1 cellular context compared by ENCODE assay signal in genomic region chr10:31063839-31064238, GRCh38.
TF ChIP-seq lines count a peak whose summit lies in the region.

No MANE protein-coding gene starts in this region.

TF ChIP-seq in SK-N-SH, 30 proteins besides CTCF, POLR2A, EP300 and RAD21 (continued from another document):
- TF ChIP-seq, protein P1, sequence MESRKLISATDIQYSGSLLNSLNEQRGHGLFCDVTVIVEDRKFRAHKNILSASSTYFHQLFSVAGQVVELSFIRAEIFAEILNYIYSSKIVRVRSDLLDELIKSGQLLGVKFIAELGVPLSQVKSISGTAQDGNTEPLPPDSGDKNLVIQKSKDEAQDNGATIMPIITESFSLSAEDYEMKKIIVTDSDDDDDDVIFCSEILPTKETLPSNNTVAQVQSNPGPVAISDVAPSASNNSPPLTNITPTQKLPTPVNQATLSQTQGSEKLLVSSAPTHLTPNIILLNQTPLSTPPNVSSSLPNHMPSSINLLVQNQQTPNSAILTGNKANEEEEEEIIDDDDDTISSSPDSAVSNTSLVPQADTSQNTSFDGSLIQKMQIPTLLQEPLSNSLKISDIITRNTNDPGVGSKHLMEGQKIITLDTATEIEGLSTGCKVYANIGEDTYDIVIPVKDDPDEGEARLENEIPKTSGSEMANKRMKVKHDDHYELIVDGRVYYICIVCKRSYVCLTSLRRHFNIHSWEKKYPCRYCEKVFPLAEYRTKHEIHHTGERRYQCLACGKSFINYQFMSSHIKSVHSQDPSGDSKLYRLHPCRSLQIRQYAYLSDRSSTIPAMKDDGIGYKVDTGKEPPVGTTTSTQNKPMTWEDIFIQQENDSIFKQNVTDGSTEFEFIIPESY (IDR thresholded peaks at IDR 0.05; ENCODE audit: borderline replicate concordance, low read depth), result no peak
- no peak for TF ChIP-seq EZH2phosphoT487 (IDR thresholded peaks at IDR 0.05; ENCODE audit: borderline replicate concordance, low read depth)
- no peak for TF ChIP-seq YY1 (IDR thresholded peaks at IDR 0.05; ENCODE audit: low read depth)
- no peak for TF ChIP-seq SIN3A (IDR thresholded peaks at IDR 0.05; ENCODE audit: borderline replicate concordance, low read depth, low read length)
- TF ChIP-seq ELF1 (IDR thresholded peaks at IDR 0.05), result no peak
- no peak for TF ChIP-seq MAX (IDR thresholded peaks at IDR 0.05; ENCODE audit: low read depth)
- TF ChIP-seq REST (IDR thresholded peaks at IDR 0.05; ENCODE audit: low read depth, low read length), result no peak
- no peak for TF ChIP-seq POLR2AphosphoS5 (IDR thresholded peaks at IDR 0.05; ENCODE audit: low read depth, low read length)
- TF ChIP-seq MEF2A (IDR thresholded peaks at IDR 0.05; ENCODE audit: borderline replicate concordance, low read depth), result no peak
- no peak for TF ChIP-seq TAF1 (IDR thresholded peaks at IDR 0.05; ENCODE audit: borderline replicate concordance, low read depth, low read length)
- TF ChIP-seq FOSL2 (IDR thresholded peaks at IDR 0.05; ENCODE audit: borderline replicate concordance, low read depth), result no peak
- no peak for TF ChIP-seq CHD2 (IDR thresholded peaks at IDR 0.05; ENCODE audit: low read length, partially characterized antibody)
- TF ChIP-seq FOXJ3 (CRISPR knock-in tag; IDR thresholded peaks at IDR 0.05), result no peak
- TF ChIP-seq IRF3 (IDR thresholded peaks at IDR 0.05; ENCODE audit: low read depth, low read length), result no peak
- no peak for TF ChIP-seq NFIC (IDR thresholded peaks at IDR 0.05; ENCODE audit: borderline replicate concordance)
- TF ChIP-seq, protein P2, sequence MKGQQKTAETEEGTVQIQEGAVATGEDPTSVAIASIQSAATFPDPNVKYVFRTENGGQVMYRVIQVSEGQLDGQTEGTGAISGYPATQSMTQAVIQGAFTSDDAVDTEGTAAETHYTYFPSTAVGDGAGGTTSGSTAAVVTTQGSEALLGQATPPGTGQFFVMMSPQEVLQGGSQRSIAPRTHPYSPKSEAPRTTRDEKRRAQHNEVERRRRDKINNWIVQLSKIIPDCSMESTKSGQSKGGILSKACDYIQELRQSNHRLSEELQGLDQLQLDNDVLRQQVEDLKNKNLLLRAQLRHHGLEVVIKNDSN (IDR thresholded peaks at IDR 0.05; ENCODE audit: borderline replicate concordance, low read depth), result no peak
TF ChIP-seq in SK-N-SH: peak in this region for 0.
